21 cellular contexts compared by ENCODE assay signal in genomic region chr18:35521133-35521532, GRCh38. TPM values are rescaled to one million over a fixed set of nuclear protein-coding genes. Genes with fewer than 3 reads are reported as not detected.
DNase-seq lines count a peak whose midpoint lies in the region; ATAC-seq and TF ChIP-seq lines count a peak whose summit lies in the region.
"Had no signal": no experiment of that assay in that cellular context is flagged by ENCODE, and none has a peak within 500 bp of the region (broad histone marks: within the 10 kb centered on the region; RNA-seq: fewer than 3 reads in every experiment).

No MANE protein-coding gene starts in this region.

- DNase-seq in right atrium auricular region (ENCODE audit: low spot score), result peak; percentile 9
- DNase-seq in heart left ventricle, result no peak
- peak; percentile 66 for DNase-seq in esophagus muscularis mucosa (ENCODE audit: extremely low spot score)
- no peak for DNase-seq in testis
- no peak for DNase-seq in NCI-H146 (lab: John Stamatoyannopoulos, UW)
- DNase-seq: 8988T; ACHN; AML-193; BE2C; CD4-positive, alpha-beta T cell; CD8-positive, alpha-beta memory T cell; DMS 273 treated with DMSO at 0.1 percent for 48 hours; DMS79; EL; GDM1; H7; HCEC 1CT had no signal

- intact Hi-C loops in heart left ventricle (cut with DNase I) (no loop called here), esophagus muscularis mucosa (cut with DNase I) (loop anchor here (10.0 kb wide), 1 partner anchor 106 kb away; no protein-coding TSS in a partner anchor), testis (cut with DNase I; ENCODE audit: low total_unique reads) (no loop called here)

- no peak overlapping the region for H3K4me3 ChIP-seq in right atrium auricular region
- H3K4me3 ChIP-seq in heart left ventricle, result no peak overlapping the region
- H3K4me3 ChIP-seq in esophagus muscularis mucosa, result no peak overlapping the region
- H3K4me3 ChIP-seq in testis, result no peak overlapping the region
- H3K4me3 ChIP-seq: A549; BLaER1 treated with 17β-estradiol and CSF1 and Interleukin-3, amounts not matched to agents 10 nM and 100 nM; GM12878 had no signal

- TF ChIP-seq POLR2A in heart left ventricle (IDR thresholded peaks at IDR 0.05) (no peak), esophagus muscularis mucosa (IDR thresholded peaks at IDR 0.05; ENCODE audit: low read depth) (no peak), testis (IDR thresholded peaks at IDR 0.05) (no peak)

- H3K27me3 ChIP-seq in right atrium auricular region (no peaks in the 10 kb centered on the region), heart left ventricle (no peaks in the 10 kb centered on the region), esophagus muscularis mucosa (no peaks in the 10 kb centered on the region), testis (no peaks in the 10 kb centered on the region)
- H3K27me3 ChIP-seq: BE2C; BLaER1 treated with 17β-estradiol and CSF1 and Interleukin-3, amounts not matched to agents 10 nM and 100 nM had no signal

- ATAC-seq in heart left ventricle, result no peak
- ATAC-seq in GM21360 (IDR thresholded peaks at IDR 0.05; ENCODE audit: unreplicated experiment), result no peak
- ATAC-seq: A549, GM12878 had no signal

- TF ChIP-seq EP300 in esophagus muscularis mucosa (IDR thresholded peaks at IDR 0.05), result no peak

- WGBS in heart left ventricle, 4 donors, result 83 to 93% (median 91%) methylated on average over 5 of the region's 5 CpGs
- 89% methylated on average over 5 of the region's 5 CpGs for WGBS in esophagus muscularis mucosa
- WGBS in testis, 2 donors, result 84 to 94% methylated on average over 5 of the region's 5 CpGs

- no peaks in the 10 kb centered on the region for H3K36me3 ChIP-seq in right atrium auricular region
- no peaks in the 10 kb centered on the region for H3K36me3 ChIP-seq in heart left ventricle
- H3K36me3 ChIP-seq in esophagus muscularis mucosa, result no peaks in the 10 kb centered on the region
- no peaks in the 10 kb centered on the region for H3K36me3 ChIP-seq in testis (ENCODE audit: low read depth, missing control alignments)
- H3K36me3 ChIP-seq: BE2C; BLaER1 treated with 17β-estradiol and CSF1 and Interleukin-3, amounts not matched to agents 10 nM and 100 nM had no signal

- TF ChIP-seq CTCF in right atrium auricular region (IDR thresholded peaks at IDR 0.05), result no peak
- no peak for TF ChIP-seq CTCF in heart left ventricle (IDR thresholded peaks at IDR 0.05)
- TF ChIP-seq CTCF in esophagus muscularis mucosa (IDR thresholded peaks at IDR 0.05), result no peak
- TF ChIP-seq CTCF in testis (IDR thresholded peaks at IDR 0.05), result no peak

- H3K9me3 ChIP-seq in right atrium auricular region (no peaks in the 10 kb centered on the region), heart left ventricle (no peaks in the 10 kb centered on the region), esophagus muscularis mucosa (no peaks in the 10 kb centered on the region), testis (no peaks in the 10 kb centered on the region)
- H3K9me3 ChIP-seq: A549; BE2C; BLaER1 treated with 17β-estradiol and CSF1 and Interleukin-3, amounts not matched to agents 10 nM and 100 nM had no signal

- H3K27ac ChIP-seq in right atrium auricular region (no peak overlapping the region), heart left ventricle (no peak overlapping the region), esophagus muscularis mucosa (replicated peaks in 1 of 4) (no peak overlapping the region), testis (peak overlapping the region; percentile 45 to 66)
- H3K27ac ChIP-seq: A549; BLaER1 treated with 17β-estradiol and CSF1 and Interleukin-3, amounts not matched to agents 10 nM and 100 nM had no signal

- H3K4me1 ChIP-seq in right atrium auricular region (peaks cover 0 to 28% of the 10 kb centered on the region in 2 donors), heart left ventricle (peaks cover 0 to 43% (median 15%) of the 10 kb centered on the region in 12 donors), esophagus muscularis mucosa (peaks cover 6 to 15% (median 12%) of the 10 kb centered on the region in 4 donors), testis (peaks cover 21% of the 10 kb centered on the region)
- H3K4me1 ChIP-seq: BE2C had no signal

RNA-seq across cellular contexts. Expression of gene INO80C, which starts 23.4 kb away (rescaled TPM):
- 10 to 100 TPM; 11.1 to 13.9 TPM for total RNA-seq in right atrium auricular region
- 10 to 100 TPM in 7 of 9 donors, 1 to 10 TPM in 2; 5.6 to 29.0 (median 22.3) TPM for total RNA-seq in heart left ventricle
- polyA plus RNA-seq in heart left ventricle, result 10 to 100 TPM; 24.7 to 25.2 TPM
- total RNA-seq in esophagus muscularis mucosa, result 10 to 100 TPM in 2 of 4 donors, 1 to 10 TPM in 2; 4.0 to 19.5 (median 8.8) TPM
- total RNA-seq in testis, result 10 to 100 TPM; 52.2 to 77.5 TPM
- polyA plus RNA-seq in testis (ENCODE audit: insufficient read depth, low read depth, low replicate concordance), result 155 TPM

Comparison
In these comparisons a context has a peak if more than half of its experiments do, and no peak if none do; other contexts are left out.
1. DNase-seq: peak in right atrium auricular region (single experiment) and esophagus muscularis mucosa (single experiment); none in heart left ventricle (0 of 5), testis (single experiment) and NCI-H146 (single experiment).
2. H3K27ac ChIP-seq: peak in testis (2 of 2); none in right atrium auricular region (0 of 2), heart left ventricle (0 of 12) and esophagus muscularis mucosa (0 of 4).